24 cellular contexts compared by ENCODE assay signal in genomic region chr1:46862348-46862747, GRCh38.
DNase-seq lines count a peak whose midpoint lies in the region; ATAC-seq and TF ChIP-seq lines count a peak whose summit lies in the region.
"Had no signal": no experiment of that assay in that cellular context is flagged by ENCODE, and none has a peak within 500 bp of the region (broad histone marks: within the 10 kb centered on the region; RNA-seq: fewer than 3 reads in every experiment).

No MANE protein-coding gene starts in this region.

- no peak overlapping the region for H4K8ac ChIP-seq in neuronal stem cell (ENCODE audit: low read depth, low read length)

- H3K18ac ChIP-seq in neuronal stem cell (ENCODE audit: low read length): peak overlapping the region; percentile 57

- no peaks in the 10 kb centered on the region for H4K20me1 ChIP-seq in neural progenitor cell (ENCODE audit: low read depth)
- H4K20me1 ChIP-seq: BLaER1 had no signal

- H2BK5ac ChIP-seq in neuronal stem cell (ENCODE audit: low read length): no peak overlapping the region

- no peaks in the 10 kb centered on the region for H3K79me2 ChIP-seq in neural progenitor cell (ENCODE audit: low read depth)

- no peaks in the 10 kb centered on the region for H3K79me1 ChIP-seq in neuronal stem cell (ENCODE audit: low read depth, low read length)

- H3K27ac Mint-ChIP-seq in chondrocyte (ENCODE audit: unreplicated experiment) (no peak overlapping the region), neural progenitor cell (no peak overlapping the region)
- H3K27ac Mint-ChIP-seq: CD14-positive monocyte; CD4-positive, alpha-beta memory T cell; CD4-positive, CD25-positive, alpha-beta regulatory T cell; CD8-positive, alpha-beta memory T cell had no signal

- H3K23ac ChIP-seq in neuronal stem cell (ENCODE audit: low read depth, low read length, poor library complexity): no peak overlapping the region

- H3K4ac ChIP-seq in neuronal stem cell (ENCODE audit: low read length): no peak overlapping the region

- H2AK5ac ChIP-seq in neuronal stem cell (ENCODE audit: low read depth, low read length): peak overlapping the region; percentile 34

- TF ChIP-seq CTCF in chondrocyte (IDR thresholded peaks at IDR 0.05): no peak
- no peak for TF ChIP-seq CTCF in upper lobe of right lung (IDR thresholded peaks at IDR 0.05)
- TF ChIP-seq CTCF in neural progenitor cell (IDR thresholded peaks at IDR 0.05): no peak

- DNase-seq in chondrocyte (ENCODE audit: low spot score) (peak; percentile 62), neuronal stem cell (ENCODE audit: low spot score) (no peak), upper lobe of right lung (no peak), NCI-H524 (lab: John Stamatoyannopoulos, UW) (no peak), neural progenitor cell (ENCODE audit: low spot score) (no peak)
- DNase-seq: 8988T; ACHN; BE2C; C1 segment of cervical spinal cord; CD4-positive, alpha-beta memory T cell; CD4-positive, CD25-positive, alpha-beta regulatory T cell; CD8-positive, alpha-beta memory T cell; COR-L47; DMS 273 treated with DMSO at 0.1 percent for 48 hours; DMS153; DMS53; DMS79; DND-41; EL; GDM1 had no signal

- peaks cover 10% of the 10 kb centered on the region for H3K27me3 Mint-ChIP-seq in chondrocyte (ENCODE audit: low read depth)
- H3K27me3 Mint-ChIP-seq in neural progenitor cell (ENCODE audit: insufficient read depth, low read depth): no peaks in the 10 kb centered on the region

- no peak overlapping the region for H2BK120ac ChIP-seq in neuronal stem cell (ENCODE audit: low read depth, low read length)

- H4K91ac ChIP-seq in neuronal stem cell (ENCODE audit: low read depth, low read length, poor library complexity): no peak overlapping the region

- no peak overlapping the region for H3K27ac ChIP-seq in neuronal stem cell (replicated peaks; ENCODE audit: low read length)
- H3K27ac ChIP-seq in upper lobe of right lung: no peak overlapping the region
- no peak overlapping the region for H3K27ac ChIP-seq in neural progenitor cell
- H3K27ac ChIP-seq: BLaER1 had no signal

- no peaks in the 10 kb centered on the region for H3K27me3 ChIP-seq in neuronal stem cell (ENCODE audit: control insufficient read depth in 3 of 3, insufficient read depth in 3 of 3, low read depth in 1 of 3, low read length in 3 of 3)
- H3K27me3 ChIP-seq in upper lobe of right lung: no peaks in the 10 kb centered on the region
- H3K27me3 ChIP-seq in neural progenitor cell: no peaks in the 10 kb centered on the region
- H3K27me3 ChIP-seq: BE2C, BLaER1 had no signal

- H2AFZ ChIP-seq in neuronal stem cell (ENCODE audit: low read length): no peak overlapping the region
- H2AFZ ChIP-seq in neural progenitor cell (replicated peaks): no peak overlapping the region

- H3K4me1 Mint-ChIP-seq in chondrocyte (ENCODE audit: low read depth) (no peaks in the 10 kb centered on the region), neural progenitor cell (no peaks in the 10 kb centered on the region)

- H3K4me2 ChIP-seq in neuronal stem cell (ENCODE audit: insufficient read depth, low read length, poor library complexity, severe bottlenecking) (no peak overlapping the region), neural progenitor cell (no peak overlapping the region)
- H3K4me2 ChIP-seq: BLaER1 had no signal

- peak overlapping the region; percentile 47 for H3K14ac ChIP-seq in neuronal stem cell (ENCODE audit: low read length)

- H3K36me3 ChIP-seq in neuronal stem cell (replicated peaks in 1 of 2; ENCODE audit: control insufficient read depth in 2 of 2, insufficient read depth in 2 of 2, low read length in 2 of 2) (no peaks in the 10 kb centered on the region), upper lobe of right lung (no peaks in the 10 kb centered on the region), neural progenitor cell (no peaks in the 10 kb centered on the region)
- H3K36me3 ChIP-seq: BE2C, BLaER1 had no signal

- no CpG with 5 or more reads among the region's 2 CpGs for WGBS in neuronal stem cell (ENCODE audit: extremely low coverage in 2 of 2, insufficient read length in 2 of 2, insufficient replicate concordance in 1 of 2), 2 donors

- H3K4me3 Mint-ChIP-seq in chondrocyte (ENCODE audit: unreplicated experiment) (no peak overlapping the region), neural progenitor cell (no peak overlapping the region)
- H3K4me3 Mint-ChIP-seq: CD14-positive monocyte; CD4-positive, alpha-beta memory T cell; CD4-positive, CD25-positive, alpha-beta regulatory T cell; CD8-positive, alpha-beta memory T cell had no signal

- no peaks in the 10 kb centered on the region for H3K36me3 Mint-ChIP-seq in chondrocyte (ENCODE audit: low read depth)
- no peaks in the 10 kb centered on the region for H3K36me3 Mint-ChIP-seq in neural progenitor cell
- H3K36me3 Mint-ChIP-seq: CD14-positive monocyte; CD4-positive, CD25-positive, alpha-beta regulatory T cell had no signal

- ATAC-seq in upper lobe of right lung (peak; percentile 12), GM21576 (IDR thresholded peaks at IDR 0.05; ENCODE audit: unreplicated experiment) (no peak)
- ATAC-seq: GM12878 had no signal

- no peak overlapping the region for H2BK12ac ChIP-seq in neuronal stem cell (ENCODE audit: low read length)

- intact Hi-C loops in upper lobe of right lung (cut with DNase I): no loop called here

- H2BK15ac ChIP-seq in neuronal stem cell (ENCODE audit: low read length): peak overlapping the region; percentile 27

- no peaks in the 10 kb centered on the region for H3K9me3 ChIP-seq in neuronal stem cell (replicated peaks in 1 of 2; ENCODE audit: control insufficient read depth in 2 of 2, insufficient read depth in 1 of 2, low read depth in 1 of 2, low read length in 2 of 2)
- H3K9me3 ChIP-seq in upper lobe of right lung: no peaks in the 10 kb centered on the region
- H3K9me3 ChIP-seq in neural progenitor cell (ENCODE audit: low read depth): no peaks in the 10 kb centered on the region
- H3K9me3 ChIP-seq: BE2C had no signal

- H3K4me1 ChIP-seq in neuronal stem cell (ENCODE audit: control insufficient read depth in 2 of 2, insufficient read depth in 1 of 2, low read depth in 1 of 2, low read length in 2 of 2): no peaks in the 10 kb centered on the region
- no peaks in the 10 kb centered on the region for H3K4me1 ChIP-seq in upper lobe of right lung
- H3K4me1 ChIP-seq in neural progenitor cell: no peaks in the 10 kb centered on the region
- H3K4me1 ChIP-seq: BE2C, BLaER1 had no signal

- peaks cover 5% of the 10 kb centered on the region for H3K9me3 Mint-ChIP-seq in chondrocyte (ENCODE audit: low read depth)
- H3K9me3 Mint-ChIP-seq in neural progenitor cell: peaks cover 3% of the 10 kb centered on the region

- H3K9ac ChIP-seq in neuronal stem cell (ENCODE audit: low read depth, low read length, poor library complexity): no peak overlapping the region
- no peak overlapping the region for H3K9ac ChIP-seq in neural progenitor cell
- H3K9ac ChIP-seq: BLaER1 had no signal

- no peak overlapping the region for H3K4me3 ChIP-seq in neuronal stem cell (ENCODE audit: low read length in 2 of 2)
- H3K4me3 ChIP-seq in upper lobe of right lung: no peak overlapping the region
- H3K4me3 ChIP-seq in neural progenitor cell: no peak overlapping the region
- H3K4me3 ChIP-seq: BLaER1, GM12878 had no signal

- H3F3A ChIP-seq in neural progenitor cell (ENCODE audit: low read depth): no peaks in the 10 kb centered on the region
